8 cellular contexts compared by ENCODE assay signal in genomic region chr6:56370591-56371198, GRCh38.
DNase-seq lines count a peak whose midpoint lies in the region; ATAC-seq lines count a peak whose summit lies in the region.

No MANE protein-coding gene starts in this region.

- no peaks in the 10 kb centered on the region for H3K36me3 Mint-ChIP-seq in activated CD4-positive, alpha-beta T cell treated with anti-CD3 and anti-CD28 coated beads, Interleukin-2, amount 10 ng/mL, durations not matched to agents 24 days and 14 days (ENCODE audit: low read depth)

- peak; percentile 85 for ATAC-seq in GM19468 (IDR thresholded peaks at IDR 0.05; ENCODE audit: extremely low read depth, unreplicated experiment)

- no peak overlapping the region for H3K4me3 Mint-ChIP-seq in activated CD4-positive, alpha-beta T cell treated with anti-CD3 and anti-CD28 coated beads, Interleukin-2, amount 10 ng/mL, durations not matched to agents 24 days and 14 days

- H3K27me3 Mint-ChIP-seq in activated CD4-positive, alpha-beta T cell treated with anti-CD3 and anti-CD28 coated beads, Interleukin-2, amount 10 ng/mL, durations not matched to agents 24 days and 14 days, result no peaks in the 10 kb centered on the region

- H3K27ac ChIP-seq in epithelial cell of prostate, result peak overlapping the region; percentile 86

- H3K9me3 Mint-ChIP-seq in activated CD4-positive, alpha-beta T cell treated with anti-CD3 and anti-CD28 coated beads, Interleukin-2, amount 10 ng/mL, durations not matched to agents 24 days and 14 days, result no peaks in the 10 kb centered on the region

- intact Hi-C loops in activated CD4-positive, alpha-beta T cell treated with anti-CD3 and anti-CD28 coated beads, Interleukin-2, amount 10 ng/mL, durations not matched to agents 24 days and 14 days (cut with micrococcal nuclease), result no loop called here

- DNase-seq in AML-193 (lab: John Stamatoyannopoulos, UW) (peak; percentile 87 to 91), HT-29 (ENCODE audit: low spot score) (peak; percentile 75), OCI-M1 (lab: John Stamatoyannopoulos, UW) (peak; percentile 70), epithelial cell of prostate (ENCODE audit: low read depth, low spot score) (peak; percentile 66), non-pigmented ciliary epithelial cell (ENCODE audit: low read depth) (peak; percentile 76)
- DNase-seq in activated CD4-positive, alpha-beta T cell treated with anti-CD3 and anti-CD28 coated beads, Interleukin-2, amount 10 ng/mL, durations not matched to agents 24 days and 14 days, result no peak
- DNase-seq in NK-92 treated with Interleukin-12 subunit alpha and Interleukin-12 subunit beta, amount 100 ng/mL, for 24 hours (lab: John Stamatoyannopoulos, UW), result no peak

- H3K27ac Mint-ChIP-seq in activated CD4-positive, alpha-beta T cell treated with anti-CD3 and anti-CD28 coated beads, Interleukin-2, amount 10 ng/mL, durations not matched to agents 24 days and 14 days, result no peak overlapping the region

- H3K4me1 Mint-ChIP-seq in activated CD4-positive, alpha-beta T cell treated with anti-CD3 and anti-CD28 coated beads, Interleukin-2, amount 10 ng/mL, durations not matched to agents 24 days and 14 days, result no peaks in the 10 kb centered on the region

Comparison
In these comparisons a context has a peak if more than half of its experiments do, and no peak if none do; other contexts are left out.
1. DNase-seq: peak in AML-193 (2 of 2), HT-29 (single experiment), OCI-M1 (single experiment), epithelial cell of prostate (single experiment) and non-pigmented ciliary epithelial cell (single experiment); none in activated CD4-positive, alpha-beta T cell treated with anti-CD3 and anti-CD28 coated beads, Interleukin-2, amount 10 ng/mL, durations not matched to agents 24 days and 14 days (single experiment) and NK-92 treated with Interleukin-12 subunit alpha and Interleukin-12 subunit beta, amount 100 ng/mL, for 24 hours (single experiment).